In the genomic region with DNA sequence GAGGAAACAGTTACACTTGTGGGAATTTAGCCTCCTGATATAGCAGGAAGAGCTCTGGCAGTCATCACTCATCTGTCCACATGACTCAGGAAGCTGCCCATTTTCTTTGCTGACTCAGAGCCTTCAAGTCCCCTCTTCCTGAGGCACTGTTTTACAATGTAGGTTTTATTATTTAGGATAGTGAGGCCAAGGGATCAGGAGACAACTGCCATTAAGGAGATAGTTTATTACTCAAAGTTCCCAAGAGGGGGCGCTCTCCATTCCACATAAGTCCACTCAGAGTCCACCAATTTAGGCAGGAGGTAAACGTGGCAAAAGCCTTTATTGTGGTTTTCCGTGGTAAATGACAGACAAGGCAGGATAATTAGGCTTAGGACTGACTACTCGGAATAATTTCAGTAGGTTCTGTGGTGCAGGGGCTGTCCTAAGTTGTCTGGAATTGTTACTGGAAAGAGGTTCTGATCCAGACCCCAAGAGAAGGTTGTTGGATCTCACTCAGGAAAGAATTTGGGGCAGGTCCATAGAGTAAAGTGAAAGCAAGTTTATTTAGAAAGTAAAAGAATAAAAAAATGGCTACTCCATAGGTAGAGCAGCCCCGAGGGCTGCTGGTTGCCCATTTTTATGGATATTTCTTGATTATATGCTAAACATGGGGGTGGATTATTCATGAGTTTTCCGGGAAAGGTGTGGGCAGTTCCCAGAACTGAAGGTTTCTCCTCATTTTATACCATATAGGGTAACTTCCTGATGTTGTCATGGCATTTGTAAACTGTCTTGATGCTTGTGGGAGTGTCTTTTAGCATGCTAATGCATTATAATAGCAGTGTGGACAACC, we compare ENCODE assay signal across 14 cellular contexts.
A peak's percentile ranks its signal among the peaks of the same experiment; 100 is the strongest.
DNase-seq lines count a peak whose midpoint lies in the region; ATAC-seq and TF ChIP-seq lines count a peak whose summit lies in the region.
"Had no signal": no experiment of that assay in that cellular context is flagged by ENCODE, and none has a peak within 500 bp of the region (broad histone marks: within the 10 kb centered on the region; RNA-seq: fewer than 3 reads in every experiment).

No MANE protein-coding gene starts in this region.

- H3K9me3 Mint-ChIP-seq in type B pancreatic cell, result no peaks in the 10 kb centered on the region
- H3K9me3 Mint-ChIP-seq: activated naive CD4-positive, alpha-beta T cell treated with anti-CD3 and anti-CD28 coated beads, Interleukin-2, amount 50 U/mL, for 72 hours; stimulated activated naive CD8-positive, alpha-beta T cell treated with anti-CD3 and anti-CD28 coated beads, Interleukin-15, amount 100 ng/mL, for 72 hours had no signal

- H3K27ac ChIP-seq in cardiac muscle cell (no peak overlapping the region), right atrium auricular region (no peak overlapping the region)
- H3K27ac ChIP-seq: epithelial cell of prostate had no signal

- ATAC-seq in HG03565 (IDR thresholded peaks at IDR 0.05; ENCODE audit: unreplicated experiment) (no peak), HG02884 (IDR thresholded peaks at IDR 0.05; ENCODE audit: unreplicated experiment) (no peak)
- ATAC-seq: activated naive CD4-positive, alpha-beta T cell treated with anti-CD3 and anti-CD28 coated beads, Interleukin-2, amount 50 U/mL, for 72 hours; stimulated activated naive CD8-positive, alpha-beta T cell treated with anti-CD3 and anti-CD28 coated beads, Interleukin-15, amount 100 ng/mL, for 72 hours had no signal

- no peaks in the 10 kb centered on the region for H3K27me3 Mint-ChIP-seq in type B pancreatic cell
- H3K27me3 Mint-ChIP-seq: stimulated activated naive CD8-positive, alpha-beta T cell treated with anti-CD3 and anti-CD28 coated beads, Interleukin-15, amount 100 ng/mL, for 72 hours had no signal

- no peaks in the 10 kb centered on the region for H3K4me1 Mint-ChIP-seq in type B pancreatic cell (ENCODE audit: unreplicated experiment)
- H3K4me1 Mint-ChIP-seq: stimulated activated naive CD8-positive, alpha-beta T cell treated with anti-CD3 and anti-CD28 coated beads, Interleukin-15, amount 100 ng/mL, for 72 hours had no signal

- H3K36me3 Mint-ChIP-seq in type B pancreatic cell, result no peaks in the 10 kb centered on the region
- H3K36me3 Mint-ChIP-seq: activated naive CD4-positive, alpha-beta T cell treated with anti-CD3 and anti-CD28 coated beads, Interleukin-2, amount 50 U/mL, for 72 hours had no signal

- no peak overlapping the region for H3K4me3 Mint-ChIP-seq in type B pancreatic cell
- H3K4me3 Mint-ChIP-seq: stimulated activated naive CD8-positive, alpha-beta T cell treated with anti-CD3 and anti-CD28 coated beads, Interleukin-15, amount 100 ng/mL, for 72 hours had no signal

- H3K4me1 ChIP-seq in cardiac muscle cell (ENCODE audit: low read depth) (no peaks in the 10 kb centered on the region), right atrium auricular region (no peaks in the 10 kb centered on the region)

- DNase-seq in cardiac muscle cell (ENCODE audit: low read depth in 1 of 2, low spot score in 1 of 2), result peak in 1 of 2 donors; percentile 18
- DNase-seq in right atrium auricular region (ENCODE audit: low spot score), result no peak
- DNase-seq in NCI-H460 (ENCODE audit: extremely low read depth, low read depth), result peak; percentile 4
- DNase-seq in epithelial cell of proximal tubule (ENCODE audit: low read depth), result no peak
- DNase-seq in type B pancreatic cell (ENCODE audit: extremely low spot score, unreplicated experiment), result no peak
- no peak for DNase-seq in medulla oblongata (ENCODE audit: extremely low spot score)
- DNase-seq: activated CD4-positive, CD25-positive, alpha-beta regulatory T cell; NK-92 treated with Interleukin-12 subunit alpha and Interleukin-12 subunit beta, amount 100 ng/mL, for 24 hours; stimulated activated naive CD8-positive, alpha-beta T cell treated with anti-CD3 and anti-CD28 coated beads, Interleukin-15, amount 100 ng/mL, for 72 hours had no signal

- no peak overlapping the region for H3K4me3 ChIP-seq in cardiac muscle cell
- no peak overlapping the region for H3K4me3 ChIP-seq in right atrium auricular region
- H3K4me3 ChIP-seq in epithelial cell of proximal tubule (ENCODE audit: low read depth, low read length), result no peak overlapping the region
- H3K4me3 ChIP-seq: BLaER1 treated with 17β-estradiol and CSF1 and Interleukin-3, amounts not matched to agents 10 nM and 100 nM had no signal

- no peaks in the 10 kb centered on the region for H3K9me3 ChIP-seq in cardiac muscle cell (ENCODE audit: low read depth)
- no peaks in the 10 kb centered on the region for H3K9me3 ChIP-seq in right atrium auricular region
- H3K9me3 ChIP-seq: BLaER1 treated with 17β-estradiol and CSF1 and Interleukin-3, amounts not matched to agents 10 nM and 100 nM had no signal

- H3K36me3 ChIP-seq in cardiac muscle cell (no peaks in the 10 kb centered on the region), right atrium auricular region (no peaks in the 10 kb centered on the region)

- no peak overlapping the region for H3K27ac Mint-ChIP-seq in type B pancreatic cell
- H3K27ac Mint-ChIP-seq: activated naive CD4-positive, alpha-beta T cell treated with anti-CD3 and anti-CD28 coated beads, Interleukin-2, amount 50 U/mL, for 72 hours; stimulated activated naive CD8-positive, alpha-beta T cell treated with anti-CD3 and anti-CD28 coated beads, Interleukin-15, amount 100 ng/mL, for 72 hours had no signal

- peak; percentile 22 for TF ChIP-seq CTCF in cardiac muscle cell (IDR thresholded peaks at IDR 0.05; ENCODE audit: low read depth, low read length)
- TF ChIP-seq CTCF in right atrium auricular region (IDR thresholded peaks at IDR 0.05), result no peak
- peak; percentile 43 for TF ChIP-seq CTCF in epithelial cell of proximal tubule (conservative IDR thresholded peaks at IDR 0.05; ENCODE audit: low read depth, low read length)
- TF ChIP-seq CTCF in type B pancreatic cell (conservative IDR thresholded peaks at IDR 0.05), result peak; percentile 27

- H3K27me3 ChIP-seq in cardiac muscle cell (no peaks in the 10 kb centered on the region), right atrium auricular region (no peaks in the 10 kb centered on the region)
- H3K27me3 ChIP-seq: BLaER1 treated with 17β-estradiol and CSF1 and Interleukin-3, amounts not matched to agents 10 nM and 100 nM had no signal

Comparison
In these comparisons a context has a peak if more than half of its experiments do, and no peak if none do; other contexts are left out.
1. CTCF ChIP-seq: peak in cardiac muscle cell (single experiment), epithelial cell of proximal tubule (single experiment) and type B pancreatic cell (single experiment); none in right atrium auricular region (0 of 2).